In genomic region chr14:59297070-59297766, GRCh38 we compare ENCODE assay signal across 1 cellular context.
TF ChIP-seq lines count a peak whose summit lies in the region.

No MANE protein-coding gene starts in this region.

TF ChIP-seq in HepG2, 621 proteins besides CTCF, POLR2A, EP300 and RAD21 (continued from another document and continues in another):
- TF ChIP-seq BCL3 (CRISPR knock-in tag; IDR thresholded peaks at IDR 0.05) (no peak), ZNF879 (CRISPR knock-in tag; IDR thresholded peaks at IDR 0.05) (no peak), ZBTB8A (CRISPR knock-in tag; IDR thresholded peaks at IDR 0.05; ENCODE audit: borderline replicate concordance, low read depth) (no peak), TGIF2 (CRISPR knock-in tag; IDR thresholded peaks at IDR 0.05) (no peak; the same call in 1 of the 2 replicates), KDM1A (CRISPR knock-in tag; IDR thresholded peaks at IDR 0.05) (peak; percentile 93), RELA (CRISPR knock-in tag; IDR thresholded peaks at IDR 0.05) (no peak), THAP11 (CRISPR knock-in tag; IDR thresholded peaks at IDR 0.05) (peak; percentile 61), SRF (IDR thresholded peaks at IDR 0.05; ENCODE audit: low read depth, low read length) (no peak), ETV5 (CRISPR knock-in tag; IDR thresholded peaks at IDR 0.05; ENCODE audit: borderline replicate concordance) (no peak), ZNF101 (CRISPR knock-in tag; IDR thresholded peaks at IDR 0.05; ENCODE audit: borderline replicate concordance, low read depth) (no peak), RORA (CRISPR knock-in tag; IDR thresholded peaks at IDR 0.05) (no peak), ZNF781 (CRISPR knock-in tag; IDR thresholded peaks at IDR 0.05; ENCODE audit: borderline replicate concordance, not compliant biosample characterization) (no peak), FOSL2 (CRISPR knock-in tag; IDR thresholded peaks at IDR 0.05) (peak; percentile 85), DPF2 (CRISPR knock-in tag; IDR thresholded peaks at IDR 0.05; ENCODE audit: borderline replicate concordance, low read depth) (peak; percentile 64), ATM (IDR thresholded peaks at IDR 0.05; ENCODE audit: borderline replicate concordance) (no peak), ZNF275 (CRISPR knock-in tag; IDR thresholded peaks at IDR 0.05; ENCODE audit: borderline replicate concordance) (no peak), NONO (IDR thresholded peaks at IDR 0.05) (no peak), NONO (CRISPR knock-in tag; conservative IDR thresholded peaks at IDR 0.05) (peak; percentile 30; the same call in 1 of the 2 replicates), ZFP82 (CRISPR knock-in tag; IDR thresholded peaks at IDR 0.05; ENCODE audit: borderline replicate concordance) (no peak), CREB1 (IDR thresholded peaks at IDR 0.05) (no peak), CREB1 (CRISPR knock-in tag; IDR thresholded peaks at IDR 0.05) (peak; percentile 48), ZNF790 (CRISPR knock-in tag; IDR thresholded peaks at IDR 0.05; ENCODE audit: borderline replicate concordance) (no peak), DNMT3B (CRISPR knock-in tag; conservative IDR thresholded peaks at IDR 0.05) (no peak), REPIN1 (CRISPR knock-in tag; IDR thresholded peaks at IDR 0.05; ENCODE audit: borderline replicate concordance, low read depth) (no peak), ZBTB1 (CRISPR knock-in tag; IDR thresholded peaks at IDR 0.05; ENCODE audit: borderline replicate concordance) (no peak), HDAC2 (CRISPR knock-in tag; IDR thresholded peaks at IDR 0.05) (peak; percentile 75; the same call in 1 of the 2 replicates), ZBTB34 (CRISPR knock-in tag; IDR thresholded peaks at IDR 0.05) (peak; percentile 99), ZNF615 (CRISPR knock-in tag; IDR thresholded peaks at IDR 0.05; ENCODE audit: borderline replicate concordance) (no peak), ZNF224 (CRISPR knock-in tag; IDR thresholded peaks at IDR 0.05) (no peak), ZNF713 (CRISPR knock-in tag; IDR thresholded peaks at IDR 0.05) (no peak), KIAA2018 (CRISPR knock-in tag; IDR thresholded peaks at IDR 0.05; ENCODE audit: borderline replicate concordance) (no peak), ZNF687 (CRISPR knock-in tag; IDR thresholded peaks at IDR 0.05) (no peak), PITX1 (CRISPR knock-in tag; IDR thresholded peaks at IDR 0.05) (no peak), ZNF850 (CRISPR knock-in tag; conservative IDR thresholded peaks at IDR 0.05) (no peak), ZNF282 (IDR thresholded peaks at IDR 0.05; ENCODE audit: partially characterized antibody) (no peak), ATAD3A (CRISPR knock-in tag; IDR thresholded peaks at IDR 0.05) (no peak), ZFYVE20 (CRISPR knock-in tag; IDR thresholded peaks at IDR 0.05; ENCODE audit: borderline replicate concordance, low read depth) (no peak), ZNF740 (CRISPR knock-in tag; IDR thresholded peaks at IDR 0.05) (no peak), PHF21A (CRISPR knock-in tag; IDR thresholded peaks at IDR 0.05) (peak; percentile 29; the same call in 1 of the 2 replicates), TOE1 (CRISPR knock-in tag; IDR thresholded peaks at IDR 0.05) (no peak), YEATS4 (CRISPR knock-in tag; IDR thresholded peaks at IDR 0.05; ENCODE audit: borderline replicate concordance) (no peak), STAT6 (CRISPR knock-in tag; IDR thresholded peaks at IDR 0.05; ENCODE audit: borderline replicate concordance) (no peak), KAT8 (CRISPR knock-in tag; IDR thresholded peaks at IDR 0.05) (peak; percentile 43; the same call in 1 of the 2 replicates), CBX1 (IDR thresholded peaks at IDR 0.05; ENCODE audit: low read depth) (no peak), NRL (CRISPR knock-in tag; IDR thresholded peaks at IDR 0.05; ENCODE audit: borderline replicate concordance) (no peak), STAG1 (CRISPR knock-in tag; IDR thresholded peaks at IDR 0.05) (no peak), ZNF724P (CRISPR knock-in tag; IDR thresholded peaks at IDR 0.05; ENCODE audit: borderline replicate concordance) (no peak), PBX3 (CRISPR knock-in tag; IDR thresholded peaks at IDR 0.05; ENCODE audit: borderline replicate concordance) (no peak)
